In genomic region chr20:39676857-39677351, GRCh38 we compare ENCODE assay signal across 10 cellular contexts.
DNase-seq lines count a peak whose midpoint lies in the region; ATAC-seq and TF ChIP-seq lines count a peak whose summit lies in the region.
"Had no signal": no experiment of that assay in that cellular context is flagged by ENCODE, and none has a peak within 500 bp of the region (broad histone marks: within the 10 kb centered on the region; RNA-seq: fewer than 3 reads in every experiment).

No MANE protein-coding gene starts in this region.

- DNase-seq in ELF-1 (ENCODE audit: low read depth, low spot score) (peak; percentile 4), M059J (ENCODE audit: low read depth) (peak; percentile 56), chondrocyte (ENCODE audit: low spot score) (no peak), pons (ENCODE audit: low spot score) (peak; percentile 70), glutamatergic neuron (no peak)
- DNase-seq in activated CD4-positive, alpha-beta T cell treated with anti-CD3 and anti-CD28 coated beads for 36 hours: no peak
- DNase-seq: SHP77 treated with DMSO at 0.1 percent for 48 hours had no signal

- peaks cover 1% of the 10 kb centered on the region for H3K36me3 Mint-ChIP-seq in chondrocyte (ENCODE audit: low read depth)
- H3K36me3 Mint-ChIP-seq in glutamatergic neuron (ENCODE audit: unreplicated experiment): peaks cover 6% of the 10 kb centered on the region
- H3K36me3 Mint-ChIP-seq in activated CD4-positive, alpha-beta T cell treated with anti-CD3 and anti-CD28 coated beads for 36 hours (ENCODE audit: low read depth): no peaks in the 10 kb centered on the region

- no peak overlapping the region for H3K4me3 Mint-ChIP-seq in chondrocyte (ENCODE audit: unreplicated experiment)
- H3K4me3 Mint-ChIP-seq in glutamatergic neuron (ENCODE audit: unreplicated experiment): no peak overlapping the region
- H3K4me3 Mint-ChIP-seq in activated CD4-positive, alpha-beta T cell treated with anti-CD3 and anti-CD28 coated beads for 36 hours: no peak overlapping the region

- H3K9me3 Mint-ChIP-seq in chondrocyte (ENCODE audit: low read depth) (no peaks in the 10 kb centered on the region), glutamatergic neuron (ENCODE audit: unreplicated experiment) (no peaks in the 10 kb centered on the region)
- no peaks in the 10 kb centered on the region for H3K9me3 Mint-ChIP-seq in activated CD4-positive, alpha-beta T cell treated with anti-CD3 and anti-CD28 coated beads for 36 hours (ENCODE audit: low read depth)

- intact Hi-C loops in activated CD4-positive, alpha-beta T cell treated with anti-CD3 and anti-CD28 coated beads for 36 hours (cut with DNase I, micrococcal nuclease): no loop called here

- ATAC-seq in HG02571 (IDR thresholded peaks at IDR 0.05; ENCODE audit: unreplicated experiment) (no peak), GM21576 (IDR thresholded peaks at IDR 0.05; ENCODE audit: unreplicated experiment) (no peak)
- no peak for ATAC-seq in activated CD4-positive, alpha-beta T cell treated with anti-CD3 and anti-CD28 coated beads for 36 hours
- ATAC-seq: K562 had no signal

- H3K27ac Mint-ChIP-seq in chondrocyte (ENCODE audit: unreplicated experiment) (no peak overlapping the region), glutamatergic neuron (ENCODE audit: unreplicated experiment) (no peak overlapping the region)
- H3K27ac Mint-ChIP-seq in activated CD4-positive, alpha-beta T cell treated with anti-CD3 and anti-CD28 coated beads for 36 hours: no peak overlapping the region

- peak; percentile 68 for TF ChIP-seq CTCF in chondrocyte (IDR thresholded peaks at IDR 0.05)
- no peak for TF ChIP-seq CTCF in glutamatergic neuron (IDR thresholded peaks at IDR 0.05; ENCODE audit: partially characterized antibody, unreplicated experiment)

- CTCF ChIA-PET in activated CD4-positive, alpha-beta T cell treated with anti-CD3 and anti-CD28 coated beads for 36 hours (lab: Charles Lee): no interaction called here

- POLR2A ChIA-PET in activated CD4-positive, alpha-beta T cell treated with anti-CD3 and anti-CD28 coated beads for 36 hours (lab: Charles Lee): no interaction called here

- H3K4me1 Mint-ChIP-seq in chondrocyte (ENCODE audit: low read depth) (no peaks in the 10 kb centered on the region), glutamatergic neuron (ENCODE audit: low read depth, unreplicated experiment) (no peaks in the 10 kb centered on the region)
- H3K4me1 Mint-ChIP-seq in activated CD4-positive, alpha-beta T cell treated with anti-CD3 and anti-CD28 coated beads for 36 hours: no peaks in the 10 kb centered on the region

- H3K27me3 Mint-ChIP-seq in chondrocyte (ENCODE audit: low read depth): peaks cover 6% of the 10 kb centered on the region
- peaks cover 2% of the 10 kb centered on the region for H3K27me3 Mint-ChIP-seq in glutamatergic neuron (ENCODE audit: unreplicated experiment)
- no peaks in the 10 kb centered on the region for H3K27me3 Mint-ChIP-seq in activated CD4-positive, alpha-beta T cell treated with anti-CD3 and anti-CD28 coated beads for 36 hours

Comparison
In these comparisons a context has a peak if more than half of its experiments do, and no peak if none do; other contexts are left out.
1. DNase-seq: peak in ELF-1 (single experiment), M059J (single experiment) and pons (single experiment); none in chondrocyte (single experiment), glutamatergic neuron (single experiment) and activated CD4-positive, alpha-beta T cell treated with anti-CD3 and anti-CD28 coated beads for 36 hours (single experiment).